In the genomic region with DNA sequence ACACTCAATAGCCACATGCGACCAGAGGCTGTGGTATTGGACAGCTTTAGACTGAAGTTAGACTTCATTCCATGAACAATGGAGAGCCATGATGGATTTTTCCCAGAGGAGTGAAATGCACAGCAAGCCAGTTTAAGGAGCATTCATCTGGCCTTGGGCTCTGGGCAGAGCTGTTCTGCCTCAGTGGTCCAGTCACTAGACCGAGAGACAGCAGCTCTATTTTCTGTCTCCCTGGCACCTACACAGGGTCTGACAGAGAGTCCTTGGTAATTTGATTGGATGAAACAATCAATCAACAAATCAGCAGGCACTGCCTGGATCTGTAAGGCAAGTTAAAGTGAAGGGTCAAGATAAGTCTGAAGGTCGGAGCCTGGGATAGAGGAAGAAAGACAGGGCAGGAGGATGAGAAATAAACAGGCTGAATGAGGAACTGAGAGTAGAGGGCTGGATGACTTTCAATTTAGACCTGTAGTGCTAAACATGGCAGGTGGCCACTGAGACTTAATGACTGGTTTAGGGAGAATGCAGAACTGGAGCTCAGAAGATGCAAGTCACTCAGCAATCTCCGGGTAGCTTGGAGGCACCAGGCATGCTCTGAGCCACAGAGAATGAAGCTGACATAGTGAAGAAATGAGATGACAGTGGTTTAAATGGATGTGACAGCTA, we compare ENCODE assay signal across 1 cellular context.
TF ChIP-seq lines count a peak whose summit lies in the region.

No MANE protein-coding gene starts in this region.

TF ChIP-seq in GM23338, 12 proteins besides CTCF, POLR2A, EP300 and RAD21 (continued from another document):
- TF ChIP-seq ZNF462 (CRISPR knock-in tag; IDR thresholded peaks at IDR 0.05) (no peak), ETS1 (IDR thresholded peaks at IDR 0.05) (no peak), EZH2 (IDR thresholded peaks at IDR 0.05; ENCODE audit: low read depth, unreplicated experiment) (no peak), EZH2phosphoT487 (IDR thresholded peaks at IDR 0.05; ENCODE audit: unreplicated experiment) (no peak), REST (IDR thresholded peaks at IDR 0.05; ENCODE audit: unreplicated experiment) (no peak), JUNB (IDR thresholded peaks at IDR 0.05; ENCODE audit: unreplicated experiment) (no peak), NANOG (IDR thresholded peaks at IDR 0.05; ENCODE audit: borderline replicate concordance) (no peak), ZNF114 (CRISPR knock-in tag; IDR thresholded peaks at IDR 0.05) (no peak), POLR2AphosphoS5 (IDR thresholded peaks at IDR 0.05; ENCODE audit: low read depth) (no peak)
